8 cellular contexts compared by ENCODE assay signal in the genomic region with DNA sequence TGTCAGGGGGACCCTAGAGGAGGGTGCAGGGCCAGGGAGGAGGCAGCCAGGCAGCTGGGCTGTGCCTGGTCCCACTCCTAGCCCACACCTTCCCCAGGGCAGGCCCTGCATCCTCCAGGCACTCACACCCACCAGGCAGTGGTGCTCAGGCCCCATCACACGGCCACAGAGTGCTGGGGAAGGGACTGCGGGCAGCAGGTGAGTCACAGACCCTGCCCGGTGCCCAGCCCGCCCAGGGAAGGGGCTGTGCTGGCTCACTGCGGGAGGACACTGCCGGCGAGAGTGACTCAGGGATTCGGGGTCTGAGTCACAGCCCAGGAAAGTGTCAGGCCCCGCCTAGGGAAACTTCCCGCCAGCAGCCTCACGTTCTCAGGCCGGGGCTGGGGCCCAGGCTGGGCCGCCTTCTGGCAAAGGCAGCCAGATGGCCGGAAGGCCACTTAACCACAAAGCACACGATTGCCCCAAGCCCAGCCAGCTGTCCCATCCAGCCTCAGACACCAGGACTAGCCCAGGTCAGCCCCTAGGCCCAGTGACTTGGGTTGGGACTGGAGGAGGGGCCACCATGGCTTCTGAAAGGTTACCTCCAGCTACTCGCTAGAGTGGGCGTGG. TPM values are rescaled to one million over a fixed set of nuclear protein-coding genes. Genes with fewer than 3 reads are reported as not detected.
DNase-seq lines count a peak whose midpoint lies in the region; ATAC-seq, FAIRE-seq and TF ChIP-seq lines count a peak whose summit lies in the region.

No MANE protein-coding gene starts in this region.

- no peak for TF ChIP-seq CTCF in CD4-positive, alpha-beta T cell (IDR thresholded peaks at IDR 0.05)
- TF ChIP-seq CTCF in astrocyte (IDR thresholded peaks at IDR 0.05; ENCODE audit: insufficient read depth, low read depth, low read length): peak; percentile 6

- intact Hi-C loops in CD4-positive, alpha-beta T cell (cut with DNase I, micrococcal nuclease): loop anchor here (5.0 to 10.0 kb wide), 2 partner anchors 80 to 108 kb away; no protein-coding TSS in a partner anchor

- ATAC-seq in CD4-positive, alpha-beta T cell (ENCODE audit: poor library complexity): peak; percentile 50
- ATAC-seq in GM19468 (IDR thresholded peaks at IDR 0.05; ENCODE audit: extremely low read depth, unreplicated experiment): peak; percentile 81
- ATAC-seq in HG03558 (IDR thresholded peaks at IDR 0.05; ENCODE audit: extremely low read depth, unreplicated experiment): peak; percentile 83
- peak; percentile 28 to 72 (median 58) for ATAC-seq in T-cell (replicated peaks in 1 of 4)

- H3K4me1 Mint-ChIP-seq in CD4-positive, alpha-beta T cell (ENCODE audit: low read depth): peaks cover 15% of the 10 kb centered on the region
- H3K4me1 Mint-ChIP-seq in T-cell (peaks cover 17 to 23% (median 18%) of the 10 kb centered on the region in 3 donors), astrocyte (ENCODE audit: low read depth, unreplicated experiment) (peaks cover 22% of the 10 kb centered on the region)

- H3K27me3 Mint-ChIP-seq in CD4-positive, alpha-beta T cell: no peaks in the 10 kb centered on the region
- H3K27me3 Mint-ChIP-seq in T-cell (no peaks in the 10 kb centered on the region), astrocyte (ENCODE audit: low read depth, unreplicated experiment) (no peaks in the 10 kb centered on the region)

- peak overlapping the region; percentile 77 for H3K4me2 ChIP-seq in astrocyte (ENCODE audit: low read length)

- peaks cover 59% of the 10 kb centered on the region for H3K36me3 Mint-ChIP-seq in CD4-positive, alpha-beta T cell (ENCODE audit: low read depth)
- H3K36me3 Mint-ChIP-seq in T-cell (peaks cover 29% of the 10 kb centered on the region), astrocyte (ENCODE audit: low read depth, unreplicated experiment) (peaks cover 6% of the 10 kb centered on the region)

- H3K4me1 ChIP-seq in astrocyte (ENCODE audit: insufficient read depth, low read length) (peaks cover 28% of the 10 kb centered on the region), iPS-15b (ENCODE audit: control insufficient read depth, insufficient read depth, low read length) (no peaks in the 10 kb centered on the region)

- H3K9me3 Mint-ChIP-seq in CD4-positive, alpha-beta T cell: no peaks in the 10 kb centered on the region
- no peaks in the 10 kb centered on the region for H3K9me3 Mint-ChIP-seq in T-cell
- no peaks in the 10 kb centered on the region for H3K9me3 Mint-ChIP-seq in astrocyte (ENCODE audit: unreplicated experiment)

- H3K79me2 ChIP-seq in astrocyte (ENCODE audit: insufficient read depth, low read length): no peaks in the 10 kb centered on the region

- H2AFZ ChIP-seq in astrocyte (ENCODE audit: low read depth, low read length): peak overlapping the region; percentile 72

- CTCF ChIA-PET in CD4-positive, alpha-beta T cell (lab: Charles Lee): no interaction called here
- CTCF ChIA-PET in T-cell (lab: Charles Lee): interaction anchor here in 1 of 2 donors (0.9 kb wide), 1 partner anchor 10 kb away, joined by 5 read pairs; no protein-coding TSS in a partner anchor

- peak overlapping the region; percentile 36 for H3K4me3 ChIP-seq in astrocyte (ENCODE audit: insufficient read depth, low read depth, low read length)
- H3K4me3 ChIP-seq in iPS-15b (ENCODE audit: low read depth, low read length): no peak overlapping the region

- H3K9me3 ChIP-seq in CD4-positive, alpha-beta T cell (ENCODE audit: control insufficient read depth, low read length): no peaks in the 10 kb centered on the region
- no peaks in the 10 kb centered on the region for H3K9me3 ChIP-seq in astrocyte (ENCODE audit: insufficient read depth, low read depth, low read length)
- H3K9me3 ChIP-seq in iPS-15b (ENCODE audit: control insufficient read depth, insufficient read depth, low read length): no peaks in the 10 kb centered on the region

- peaks cover 4% of the 10 kb centered on the region for H4K20me1 ChIP-seq in astrocyte (ENCODE audit: insufficient read depth, low read length)

- H3K36me3 ChIP-seq in astrocyte (ENCODE audit: insufficient read depth, low read length) (no peaks in the 10 kb centered on the region), iPS-15b (ENCODE audit: control insufficient read depth, insufficient read depth, low read length) (no peaks in the 10 kb centered on the region)

- H3K27ac ChIP-seq in CD4-positive, alpha-beta T cell (ENCODE audit: low read depth, low read length): peak overlapping the region; percentile 31
- H3K27ac ChIP-seq in astrocyte (ENCODE audit: low read depth, low read length): peak overlapping the region; percentile 84

- POLR2A ChIA-PET in CD4-positive, alpha-beta T cell (lab: Charles Lee): interaction anchor here (1.5 kb wide), 1 partner anchor 20 kb away, joined by 3 read pairs; no protein-coding TSS in a partner anchor
- POLR2A ChIA-PET in T-cell (lab: Charles Lee): no interaction called here

- peak overlapping the region; percentile 75 for H3K9ac ChIP-seq in astrocyte (ENCODE audit: low read length)
- peak overlapping the region; percentile 12 for H3K9ac ChIP-seq in iPS-15b (ENCODE audit: low read depth, low read length)

- no peak overlapping the region for H3K4me3 Mint-ChIP-seq in CD4-positive, alpha-beta T cell
- H3K4me3 Mint-ChIP-seq in T-cell (no peak overlapping the region), astrocyte (ENCODE audit: unreplicated experiment) (no peak overlapping the region)

- DNase-seq in CD4-positive, alpha-beta T cell: peak in 6 of 10 experiments; percentile 18 to 45 (median 28)
- peak in 12 of 34 experiments; percentile 16 to 56 (median 28) for DNase-seq in T-cell
- peak; percentile 92 for DNase-seq in astrocyte (ENCODE audit: low read depth)
- DNase-seq in stimulated activated CD4-positive, alpha-beta T cell treated with anti-CD3 and anti-CD28 coated beads, Interleukin-12 subunit alpha, Interleukin-12 subunit beta, amount 100 ng/mL, for 4 hours: peak; percentile 64
- no peak for DNase-seq in NCI-H1048 (lab: John Stamatoyannopoulos, UW)

- peak overlapping the region; percentile 24 for H3K27ac Mint-ChIP-seq in CD4-positive, alpha-beta T cell
- H3K27ac Mint-ChIP-seq in T-cell: peak overlapping the region; percentile 43 to 52
- peak overlapping the region; percentile 83 for H3K27ac Mint-ChIP-seq in astrocyte (ENCODE audit: unreplicated experiment)

- no peaks in the 10 kb centered on the region for H3K27me3 ChIP-seq in CD4-positive, alpha-beta T cell (ENCODE audit: control insufficient read depth, insufficient read depth, low read length)
- H3K27me3 ChIP-seq in astrocyte (ENCODE audit: insufficient read depth, low read length): no peaks in the 10 kb centered on the region
- peaks cover 2% of the 10 kb centered on the region for H3K27me3 ChIP-seq in iPS-15b (ENCODE audit: control insufficient read depth, insufficient read depth, low read length)

- peak; percentile 74 for FAIRE-seq in astrocyte (lab: Jason Lieb, UNC)

RNA-seq across cellular contexts. Expression of a gene that starts 42.2 kb away (rescaled TPM):
- total RNA-seq in CD4-positive, alpha-beta T cell: 100 to 1,000 TPM in 1 of 2 experiments, 10 to 100 TPM in 1; 98.8 to 104 TPM
- total RNA-seq in T-cell (100 to 1,000 TPM; 144 to 172 (median 151) TPM), astrocyte (50.2 and 51.0 TPM in 2 replicates)

Comparison
In these comparisons a context has a peak if more than half of its experiments do, and no peak if none do; other contexts are left out.
1. H3K27ac Mint-ChIP-seq: peak in every context shown above with its lines; median percentile 83 in astrocyte; 48 in T-cell; 24 in CD4-positive, alpha-beta T cell.